In the genomic region with DNA sequence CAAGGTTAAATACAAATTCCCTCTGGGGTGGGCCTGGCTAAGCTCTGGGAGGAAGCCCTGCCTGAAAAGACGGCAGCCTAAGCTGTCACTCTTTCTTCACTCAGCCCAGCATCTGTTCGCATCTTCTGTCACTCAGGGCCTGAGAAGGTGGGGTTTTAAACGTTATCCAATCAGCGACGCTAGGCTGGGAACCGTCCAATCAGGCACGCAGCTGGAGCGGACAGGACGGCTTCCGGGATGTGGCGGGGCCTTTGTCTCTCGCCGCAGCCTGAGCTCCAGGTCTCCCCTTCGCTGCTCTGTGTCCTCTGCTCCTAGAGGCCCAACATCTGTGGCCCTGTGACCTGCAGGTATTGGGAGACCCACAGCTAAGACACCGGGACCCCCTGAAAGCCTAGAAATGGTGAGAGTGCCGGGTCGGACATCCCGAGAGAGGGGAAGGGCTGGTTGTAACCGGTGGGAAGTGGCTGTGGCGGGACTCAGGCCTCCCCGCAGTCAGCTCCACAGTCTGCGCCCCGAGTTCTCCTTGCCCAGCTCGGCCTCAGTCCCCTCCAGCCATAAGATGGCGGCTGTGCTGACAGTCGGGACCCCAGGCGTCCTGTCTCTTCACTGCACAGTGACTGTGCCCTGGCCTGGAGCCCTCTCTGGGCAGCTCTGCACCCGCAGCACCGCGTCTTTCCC, we compare ENCODE assay signal across 8 cellular contexts.
DNase-seq lines count a peak whose midpoint lies in the region; ATAC-seq, FAIRE-seq and TF ChIP-seq lines count a peak whose summit lies in the region.

A gene (plus strand): TSS at position 254 of the 678 bp plus-strand sequence. CDS start 144 bp downstream, at position 398.

- peak; percentile 92 for FAIRE-seq in islet of Langerhans (lab: Jason Lieb, UNC)

- peak; percentile 86 for TF ChIP-seq POLR2A in GM19099 (IDR thresholded peaks at IDR 0.05; ENCODE audit: extremely low read depth, insufficient read length, low read depth)

- DNase-seq in AML-193 (lab: John Stamatoyannopoulos, UW) (peak; percentile 93 to 94), NCI-H510A (lab: John Stamatoyannopoulos, UW) (peak; percentile 90), cerebellar cortex (ENCODE audit: low spot score) (peak; percentile 98)
- peak; percentile 83 for DNase-seq in activated CD4-positive, CD25-positive, alpha-beta regulatory T cell treated with anti-CD3 and anti-CD28 coated beads, Interleukin-2, amount 50 U/mL, for 72 hours
- DNase-seq in stimulated activated CD4-positive, alpha-beta T cell treated with anti-CD3 and anti-CD28 coated beads, Interleukin-12 subunit alpha, Interleukin-12 subunit beta, amount 100 ng/mL, for 4 hours, result peak; percentile 77

- peak; percentile 99 for ATAC-seq in HG03432 (IDR thresholded peaks at IDR 0.05; ENCODE audit: unreplicated experiment)

Comparison
In these comparisons a context has a peak if more than half of its experiments do, and no peak if none do; other contexts are left out.
1. Peak in every context shown above with its lines: DNase-seq and ATAC-seq.